1 cellular context compared by ENCODE assay signal in genomic region chr19:6527893-6528543, GRCh38.
TF ChIP-seq lines count a peak whose summit lies in the region.

No MANE protein-coding gene starts in this region.

TF ChIP-seq in H1, 55 proteins besides CTCF, POLR2A, EP300 and RAD21:
- TF ChIP-seq EGR1 (IDR thresholded peaks at IDR 0.05; ENCODE audit: borderline replicate concordance, low read depth, low read length) (no peak), TAF1 (IDR thresholded peaks at IDR 0.05; ENCODE audit: low read depth, low read length) (no peak), GTF2F1 (IDR thresholded peaks at IDR 0.05; ENCODE audit: borderline replicate concordance, low read depth, low read length) (no peak), BACH1 (IDR thresholded peaks at IDR 0.05; ENCODE audit: low read length) (no peak), SIRT6 (IDR thresholded peaks at IDR 0.05; ENCODE audit: low read length) (no peak), CBX8 (IDR thresholded peaks at IDR 0.05; ENCODE audit: borderline replicate concordance, low read depth, low read length) (no peak), HDAC6 (IDR thresholded peaks at IDR 0.05; ENCODE audit: low read depth, low read length) (no peak), CHD7 (IDR thresholded peaks at IDR 0.05; ENCODE audit: insufficient replicate concordance, low read length) (no peak), MAX (IDR thresholded peaks at IDR 0.05) (no peak), SRF (IDR thresholded peaks at IDR 0.05; ENCODE audit: low read depth, low read length) (no peak), CHD2 (IDR thresholded peaks at IDR 0.05; ENCODE audit: low read length) (no peak), POU5F1 (IDR thresholded peaks at IDR 0.05; ENCODE audit: low read depth, low read length) (no peak), CREB1 (IDR thresholded peaks at IDR 0.05) (no peak), SP2 (IDR thresholded peaks at IDR 0.05; ENCODE audit: low read length) (no peak), JUN (IDR thresholded peaks at IDR 0.05; ENCODE audit: low read depth, low read length) (no peak), KDM4A (IDR thresholded peaks at IDR 0.05; ENCODE audit: low read depth, low read length, severe bottlenecking) (no peak), SIN3A (conservative IDR thresholded peaks at IDR 0.05 in 1 of 2, IDR thresholded peaks at IDR 0.05 in 1 of 2; ENCODE audit: low read depth in 1 of 2, low read length in 2 of 2) (no peak), TBP (IDR thresholded peaks at IDR 0.05; ENCODE audit: low read depth, low read length) (no peak)
